8 cellular contexts compared by ENCODE assay signal in the genomic region with DNA sequence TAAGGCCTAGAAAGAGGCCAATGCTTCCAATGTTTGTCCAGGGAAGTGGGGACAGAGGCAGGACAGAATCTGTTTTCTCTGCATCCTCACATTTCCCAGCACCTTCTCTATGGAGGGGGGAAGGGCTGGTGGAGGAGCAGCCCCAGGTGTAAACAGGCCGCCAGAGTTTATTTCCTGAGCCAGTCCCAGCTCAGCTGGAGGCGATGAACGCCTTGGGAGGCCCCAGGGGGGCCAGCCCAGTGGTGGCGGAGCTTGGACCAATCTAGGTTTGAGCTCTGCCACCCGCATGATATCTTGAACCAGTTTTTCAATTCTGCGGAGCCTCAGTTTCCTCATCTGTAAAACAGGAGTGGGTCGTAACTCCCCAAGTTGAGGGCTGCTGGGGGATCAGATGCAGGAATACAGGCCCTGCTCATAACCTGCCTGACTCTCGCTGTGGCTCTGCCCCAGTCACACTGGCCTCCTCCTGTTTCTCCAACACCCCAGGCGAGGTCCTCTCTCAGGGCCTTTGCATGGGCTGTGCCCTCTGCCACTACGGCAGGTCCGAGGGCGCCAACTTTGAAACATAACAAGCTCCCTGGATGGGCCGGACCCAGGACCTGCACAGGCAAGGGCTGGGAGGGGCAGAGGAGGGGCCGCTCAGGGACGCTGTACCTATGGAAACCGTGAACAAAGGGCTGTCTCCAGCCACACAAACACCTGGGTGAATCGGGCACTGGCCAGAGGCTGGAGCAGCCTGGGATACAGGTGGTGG. TPM values are rescaled to one million over a fixed set of nuclear protein-coding genes. Genes with fewer than 3 reads are reported as not detected.
A peak's percentile ranks its signal among the peaks of the same experiment; 100 is the strongest.
DNase-seq lines count a peak whose midpoint lies in the region; ATAC-seq and TF ChIP-seq lines count a peak whose summit lies in the region.

No MANE protein-coding gene starts in this region.

- CTCF ChIA-PET in AG04450 (lab: Charles Lee) (no interaction called here), mammary epithelial cell (lab: Charles Lee; ENCODE audit: low non-redundant PET) (no interaction called here)

- no peak overlapping the region for H3K27ac ChIP-seq in AG04450 (ENCODE audit: low read depth, low read length)
- no peak overlapping the region; the same call in 1 of the 2 replicates for H3K27ac ChIP-seq in HL-60 (replicated peaks)
- no peak overlapping the region for H3K27ac ChIP-seq in mammary epithelial cell (ENCODE audit: insufficient read depth, low read depth, low read length)
- H3K27ac ChIP-seq in WERI-Rb-1: no peak overlapping the region

- no peak for ATAC-seq in activated CD4-positive, CD25-positive, alpha-beta regulatory T cell treated with anti-CD3 and anti-CD28 coated beads, Interleukin-2, amount 50 U/mL, for 24 hours

- H3K9ac ChIP-seq in mammary epithelial cell (ENCODE audit: insufficient read depth, low read length) (no peak overlapping the region), mucosa of stomach (ENCODE audit: low read length) (peak overlapping the region; percentile 71)

- intact Hi-C loops in mammary epithelial cell (cut with micrococcal nuclease): no loop called here

- H3K4me2 ChIP-seq in mammary epithelial cell (ENCODE audit: insufficient read depth, low read depth, low read length): peak overlapping the region; percentile 84

- WGBS in mammary epithelial cell (ENCODE audit: low coverage, missing lambda C conversion rate): 83% methylated on average over 15 of the region's 17 CpGs

- H3K79me2 ChIP-seq in mammary epithelial cell (ENCODE audit: insufficient read depth, low read length): peaks cover 20% of the 10 kb centered on the region

- dilution Hi-C loops in mammary epithelial cell (cut with HindIII; ENCODE audit: low sequenced_read_pairs): loop anchor here (10.0 kb wide), 2 partner anchors 164 to 196 kb away; no protein-coding TSS in a partner anchor

- TF ChIP-seq CTCF in AG04450 (IDR thresholded peaks at IDR 0.05; ENCODE audit: low read depth, low read length): no peak
- no peak for TF ChIP-seq CTCF in HL-60 (IDR thresholded peaks at IDR 0.05; ENCODE audit: insufficient read depth, low read length)
- no peak for TF ChIP-seq CTCF in mammary epithelial cell (conservative IDR thresholded peaks at IDR 0.05 in 1 of 2, IDR thresholded peaks at IDR 0.05 in 1 of 2; ENCODE audit: extremely low read depth in 1 of 2, insufficient read depth in 1 of 2, low read depth in 1 of 2, low read length in 2 of 2)
- TF ChIP-seq CTCF in WERI-Rb-1 (IDR thresholded peaks at IDR 0.05; ENCODE audit: low read depth, low read length): no peak

- no peaks in the 10 kb centered on the region for H4K20me1 ChIP-seq in mammary epithelial cell (ENCODE audit: insufficient read depth, low read length)

- POLR2A ChIA-PET in AG04450 (lab: Yijun Ruan, JAX): interaction anchor here (1.0 kb wide), 1 partner anchor 43 kb away, joined by 3 read pairs; no protein-coding TSS in a partner anchor

- no peak for DNase-seq in AG04450 (ENCODE audit: low read depth, low spot score)
- DNase-seq in HL-60 (ENCODE audit: low read depth in 1 of 2, low spot score in 1 of 2): no peak
- DNase-seq in mammary epithelial cell: no peak
- DNase-seq in NCI-H446 (lab: John Stamatoyannopoulos, UW): no peak
- no peak for DNase-seq in WERI-Rb-1
- DNase-seq in germinal center (ENCODE audit: low spot score): no peak

- in situ Hi-C loops in mammary epithelial cell (cut with MboI; ENCODE audit: low sequenced_read_pairs in 2 of 2): no loop called here

- H3K27me3 ChIP-seq in AG04450 (ENCODE audit: control insufficient read depth, insufficient read depth, low read length) (no peaks in the 10 kb centered on the region), HL-60 (ENCODE audit: insufficient read depth, poor library complexity, severe bottlenecking) (no peaks in the 10 kb centered on the region), mammary epithelial cell (ENCODE audit: insufficient read depth, low read length) (no peaks in the 10 kb centered on the region), mucosa of stomach (ENCODE audit: control insufficient read depth, insufficient read depth, low read length) (peaks cover 6% of the 10 kb centered on the region), WERI-Rb-1 (ENCODE audit: insufficient read depth, low read depth, severe bottlenecking) (no peaks in the 10 kb centered on the region)

- H3K36me3 ChIP-seq in mammary epithelial cell (ENCODE audit: insufficient read depth, low read length) (no peaks in the 10 kb centered on the region), mucosa of stomach (ENCODE audit: control insufficient read depth, insufficient read depth, low read length) (no peaks in the 10 kb centered on the region), WERI-Rb-1 (no peaks in the 10 kb centered on the region)

- H3K4me1 ChIP-seq in mammary epithelial cell (ENCODE audit: insufficient read depth, low read length) (peaks cover 26% of the 10 kb centered on the region), mucosa of stomach (ENCODE audit: control insufficient read depth, insufficient read depth, low read length) (peaks cover 35% of the 10 kb centered on the region)

- H3K4me3 ChIP-seq in AG04450 (ENCODE audit: low read depth, low read length) (peak overlapping the region; percentile 80), HL-60 (replicated peaks; ENCODE audit: insufficient read depth, low read length) (peak overlapping the region; percentile 93), mammary epithelial cell (replicated peaks in 1 of 3; ENCODE audit: insufficient read depth in 1 of 3, low read depth in 2 of 3, low read length in 3 of 3) (peak overlapping the region; percentile 73 to 80 (median 77)), mucosa of stomach (ENCODE audit: low read length) (peak overlapping the region; percentile 89), WERI-Rb-1 (ENCODE audit: low read depth, low read length) (no peak overlapping the region)

- BruUV-seq in mammary epithelial cell (replicated peaks; lab: Mats Ljungman, UMichigan): no TSS peak

- H3K9me3 ChIP-seq in AG04450 (ENCODE audit: control insufficient read depth, insufficient read depth, low read length) (no peaks in the 10 kb centered on the region; the same call in 1 of the 2 replicates), mammary epithelial cell (replicated peaks; ENCODE audit: insufficient read depth, low read length) (no peaks in the 10 kb centered on the region), mucosa of stomach (ENCODE audit: control insufficient read depth, low read length) (no peaks in the 10 kb centered on the region), WERI-Rb-1 (ENCODE audit: severe bottlenecking) (no peaks in the 10 kb centered on the region)

- H2AFZ ChIP-seq in mammary epithelial cell (ENCODE audit: low read depth, low read length): peak overlapping the region; percentile 86

RNA-seq across cellular contexts. Expression of a gene that starts 1.1 kb away (rescaled TPM):
- polyA plus RNA-seq in AG04450 (2011; rRNA removed) (4.1 and 4.7 TPM in 2 replicates), mammary epithelial cell (4.6 TPM)
- 3.9 and 4.0 TPM in 2 replicates for polyA minus RNA-seq in AG04450 (2011; rRNA and poly(A)+ RNA removed)
- 1 to 10 TPM; 2.3 to 7.3 TPM for total RNA-seq in mammary epithelial cell
- 1.1 TPM for polyA minus RNA-seq in mammary epithelial cell

RNA-seq across cellular contexts. Expression of a gene that starts 29.7 kb away (rescaled TPM):
- 126 and 160 TPM in 2 replicates for polyA plus RNA-seq in AG04450 (2011; rRNA removed)
- 45.1 and 52.5 TPM in 2 replicates for polyA minus RNA-seq in AG04450 (2011; rRNA and poly(A)+ RNA removed)
- 100 to 1,000 TPM in 1 of 2 donors, 10 to 100 TPM in 1; 57.7 to 105 TPM for total RNA-seq in mammary epithelial cell
- 172 TPM for polyA plus RNA-seq in mammary epithelial cell
- polyA minus RNA-seq in mammary epithelial cell: 70.4 TPM
